Comparison of ENCODE assay signal across 24 cellular contexts in genomic region chr15:99480223-99480810, GRCh38.
"Had no signal": no experiment of that assay in that cellular context is flagged by ENCODE, and none has a peak within 500 bp of the region (broad histone marks: within the 10 kb centered on the region; RNA-seq: fewer than 3 reads in every experiment).

No MANE protein-coding gene starts in this region.

- H3K27me3 ChIP-seq: ascending aorta, breast epithelium, esophagus muscularis mucosa, thyroid gland had no signal

- H3K36me3 ChIP-seq: ascending aorta, breast epithelium, esophagus muscularis mucosa, lower lobe of right lung, neutrophil, thyroid gland had no signal

- FAIRE-seq: endothelial cell of umbilical vein, islet of Langerhans, urothelium cell line had no signal

- H3K27me3 Mint-ChIP-seq: activated B cell treated with CpG ODN at 0.5 μM for 24 hours had no signal

- H3K27ac Mint-ChIP-seq: activated B cell treated with CpG ODN at 0.5 μM for 24 hours; activated CD4-positive, alpha-beta memory T cell treated with anti-CD3 and anti-CD28 coated beads, Interleukin-2, amount 10 ng/mL, durations not matched to agents 7 days and 5 days; mesothelial cell of epicardium; natural killer cell treated with Interleukin-12 subunit alpha and Interleukin-12 subunit beta and Interleukin-15 and Interleukin-18, amount 100 ng/mL, for 72 hours had no signal

- H3K36me3 Mint-ChIP-seq: mesothelial cell of epicardium; natural killer cell treated with Interleukin-12 subunit alpha and Interleukin-12 subunit beta and Interleukin-15 and Interleukin-18, amount 100 ng/mL, for 72 hours had no signal

- DNase-seq: activated B cell treated with CpG ODN at 0.5 μM for 24 hours; activated CD4-positive, alpha-beta memory T cell treated with anti-CD3 and anti-CD28 coated beads, Interleukin-2, amount 10 ng/mL, durations not matched to agents 7 days and 5 days; activated CD4-positive, alpha-beta T cell treated with anti-CD3 and anti-CD28 coated beads for 4 hours; activated effector memory CD4-positive, alpha-beta T cell treated with Interleukin-2 at 50 U/mL for 16 hours; activated naive CD4-positive, alpha-beta T cell treated with anti-CD3 and anti-CD28 coated beads, Interleukin-2, amount 50 U/mL, for 16 hours; activated T-cell treated with anti-CD3 and anti-CD28 coated beads, Interleukin-2, amount 50 U/mL, for 48 hours; cerebellar nuclear complex; dermis blood vessel endothelial cell; effector memory CD4-positive, alpha-beta T cell; glutamatergic neuron; hippocampal formation; left colon; lower lobe of right lung; stimulated activated naive CD4-positive, alpha-beta T cell treated with Interleukin-2 at 50 U/mL for 16 hours; thyroid gland had no signal

- H3K4me3 Mint-ChIP-seq: activated B cell treated with CpG ODN at 0.5 μM for 24 hours; activated CD4-positive, alpha-beta memory T cell treated with anti-CD3 and anti-CD28 coated beads, Interleukin-2, amount 10 ng/mL, durations not matched to agents 7 days and 5 days; mesothelial cell of epicardium; natural killer cell treated with Interleukin-12 subunit alpha and Interleukin-12 subunit beta and Interleukin-15 and Interleukin-18, amount 100 ng/mL, for 72 hours had no signal

- H3K4me3 ChIP-seq: ascending aorta, breast epithelium, esophagus muscularis mucosa, lower lobe of right lung, thyroid gland had no signal

- H3K9me3 Mint-ChIP-seq: activated B cell treated with CpG ODN at 0.5 μM for 24 hours; activated CD4-positive, alpha-beta memory T cell treated with anti-CD3 and anti-CD28 coated beads, Interleukin-2, amount 10 ng/mL, durations not matched to agents 7 days and 5 days; natural killer cell treated with Interleukin-12 subunit alpha and Interleukin-12 subunit beta and Interleukin-15 and Interleukin-18, amount 100 ng/mL, for 72 hours had no signal
